In the genomic region with DNA sequence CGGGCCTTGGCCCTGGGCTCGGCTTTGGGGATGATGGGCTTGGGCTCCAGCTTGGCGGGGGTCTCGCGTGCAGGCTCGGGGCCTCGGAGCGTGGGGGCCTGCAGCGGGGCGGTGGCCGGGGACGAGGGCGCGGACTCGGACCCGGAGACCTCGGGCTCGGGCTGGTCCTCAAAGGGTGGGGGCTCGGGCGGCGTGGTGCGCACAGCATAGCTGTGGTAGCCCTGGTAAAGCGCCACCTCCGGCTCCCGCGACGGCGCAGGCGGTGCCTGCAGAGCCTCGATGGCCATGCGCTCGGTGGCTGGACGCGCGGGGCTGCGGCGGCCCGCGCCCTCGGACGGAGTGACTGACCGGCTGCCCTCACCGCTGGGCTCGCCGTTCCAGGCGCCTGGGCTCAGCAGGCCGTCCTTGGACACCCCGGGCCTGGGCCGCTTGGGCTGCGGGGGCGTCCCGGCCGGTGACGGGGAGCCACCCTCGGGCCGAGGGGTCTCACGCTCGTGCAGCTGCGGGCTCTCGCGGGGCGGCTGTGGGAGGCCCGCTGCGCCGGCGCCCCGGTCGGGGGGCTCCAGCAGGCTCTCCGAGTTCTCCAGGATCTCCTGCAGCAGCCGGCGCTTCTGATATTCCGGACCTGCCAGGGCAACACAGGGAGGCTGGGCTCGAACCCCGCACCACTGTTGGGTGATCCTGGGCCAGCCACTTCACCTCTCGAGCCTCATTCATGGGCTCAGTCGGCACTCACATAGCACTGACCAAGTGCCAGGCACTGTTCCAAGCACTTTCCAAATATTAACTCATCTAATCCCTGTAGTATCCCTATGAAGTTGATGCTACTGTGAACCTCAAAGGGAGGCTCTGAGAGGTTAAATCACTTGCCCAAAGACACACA, we compare ENCODE assay signal across 1 cellular context.
TF ChIP-seq lines count a peak whose summit lies in the region.

No MANE protein-coding gene starts in this region.

TF ChIP-seq in endothelial cell of umbilical vein, 7 proteins besides CTCF, POLR2A, EP300 and RAD21:
- TF ChIP-seq JUN (IDR thresholded peaks at IDR 0.05; ENCODE audit: borderline replicate concordance, insufficient read depth, insufficient read length, low read depth) (no peak), EZH2 (IDR thresholded peaks at IDR 0.05; ENCODE audit: borderline replicate concordance, low read depth, low read length, severe bottlenecking) (peak; percentile 74), MYC (IDR thresholded peaks at IDR 0.05; ENCODE audit: low read depth, low read length) (no peak), GATA2 (IDR thresholded peaks at IDR 0.05; ENCODE audit: insufficient read depth, insufficient read length, low read depth, low read length) (no peak)
TF ChIP-seq in endothelial cell of umbilical vein: peak in this region for 1.
